In the genomic region with DNA sequence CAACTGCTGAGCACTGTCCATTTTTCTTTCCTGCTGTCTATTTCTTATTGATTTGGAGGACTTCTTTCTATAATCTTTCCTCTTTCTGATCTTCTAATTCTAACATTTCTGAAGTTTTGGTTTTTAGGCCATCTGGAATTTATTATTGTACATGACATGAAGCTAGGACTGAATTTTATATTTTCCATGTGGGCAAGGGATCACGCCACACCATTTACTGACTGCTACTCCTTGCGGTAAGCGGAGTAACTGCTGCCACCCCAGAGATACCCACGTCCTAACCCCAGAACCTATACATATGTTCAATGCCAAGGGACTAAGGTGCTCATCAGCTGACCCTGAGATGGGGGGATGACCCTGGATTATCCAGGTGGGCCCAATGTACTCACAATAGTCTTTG, we compare ENCODE assay signal across 16 cellular contexts.
"Had no signal": no experiment of that assay in that cellular context is flagged by ENCODE, and none has a peak within 500 bp of the region (broad histone marks: within the 10 kb centered on the region; RNA-seq: fewer than 3 reads in every experiment).

No MANE protein-coding gene starts in this region.

- H3K4me3 Mint-ChIP-seq: naive B cell, nephron had no signal

- H3K9me3 ChIP-seq: gastrocnemius medialis, neutrophil, stomach, thoracic aorta, transverse colon had no signal

- H3K27ac Mint-ChIP-seq: nephron had no signal

- ATAC-seq: gastrocnemius medialis, heart right ventricle, right cardiac atrium had no signal

- H3K27me3 ChIP-seq: gastrocnemius medialis, heart right ventricle, neutrophil, stomach, transverse colon had no signal

- DNase-seq: gastrocnemius medialis; heart right ventricle; hypothalamus; kidney glomerular epithelial cell; mesendoderm; naive B cell; right cardiac atrium; small intestine; stimulated activated CD4-positive, alpha-beta T cell treated with anti-CD3 and anti-CD28 coated beads, Interleukin-12 subunit alpha, Interleukin-12 subunit beta, amount 100 ng/mL, for 4 hours; stimulated activated naive CD4-positive, alpha-beta T cell; stomach; substantia nigra; transverse colon had no signal

- H3K4me1 ChIP-seq: gastrocnemius medialis, heart right ventricle, stomach, transverse colon had no signal

- H3K27me3 Mint-ChIP-seq: naive B cell had no signal

- H3K4me3 ChIP-seq: gastrocnemius medialis, heart right ventricle, stomach, thoracic aorta, transverse colon had no signal

- H3K27ac ChIP-seq: gastrocnemius medialis, heart right ventricle, neutrophil, stomach, thoracic aorta, transverse colon had no signal

- H3K36me3 ChIP-seq: gastrocnemius medialis, neutrophil, thoracic aorta, transverse colon had no signal

- H3K4me1 Mint-ChIP-seq: naive B cell, nephron had no signal
